Comparison of ENCODE assay signal across 1 cellular context in the genomic region with DNA sequence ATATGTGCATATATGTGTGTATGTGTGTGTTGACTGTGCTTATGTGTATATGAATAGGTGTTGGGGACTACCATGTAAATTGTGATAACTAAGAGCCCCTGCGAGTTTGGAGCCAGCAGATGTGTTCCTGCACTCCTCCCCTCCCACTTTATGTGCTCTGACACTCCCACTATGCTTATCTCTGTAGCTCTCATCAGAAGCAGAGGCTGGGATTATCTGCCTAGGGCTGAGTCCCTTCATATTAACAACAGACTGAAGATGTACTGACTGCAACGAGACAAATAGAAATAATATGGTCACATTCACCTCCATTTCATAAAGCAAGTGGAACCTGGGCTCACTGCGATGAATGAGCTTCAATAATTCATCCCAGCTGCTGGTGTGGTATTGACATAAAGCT.
A peak's percentile ranks its signal among the peaks of the same experiment; 100 is the strongest.
TF ChIP-seq lines count a peak whose summit lies in the region.

No MANE protein-coding gene starts in this region.

TF ChIP-seq in SK-N-SH, 30 proteins besides CTCF, POLR2A, EP300 and RAD21 (continued from another document):
- TF ChIP-seq, protein P1, sequence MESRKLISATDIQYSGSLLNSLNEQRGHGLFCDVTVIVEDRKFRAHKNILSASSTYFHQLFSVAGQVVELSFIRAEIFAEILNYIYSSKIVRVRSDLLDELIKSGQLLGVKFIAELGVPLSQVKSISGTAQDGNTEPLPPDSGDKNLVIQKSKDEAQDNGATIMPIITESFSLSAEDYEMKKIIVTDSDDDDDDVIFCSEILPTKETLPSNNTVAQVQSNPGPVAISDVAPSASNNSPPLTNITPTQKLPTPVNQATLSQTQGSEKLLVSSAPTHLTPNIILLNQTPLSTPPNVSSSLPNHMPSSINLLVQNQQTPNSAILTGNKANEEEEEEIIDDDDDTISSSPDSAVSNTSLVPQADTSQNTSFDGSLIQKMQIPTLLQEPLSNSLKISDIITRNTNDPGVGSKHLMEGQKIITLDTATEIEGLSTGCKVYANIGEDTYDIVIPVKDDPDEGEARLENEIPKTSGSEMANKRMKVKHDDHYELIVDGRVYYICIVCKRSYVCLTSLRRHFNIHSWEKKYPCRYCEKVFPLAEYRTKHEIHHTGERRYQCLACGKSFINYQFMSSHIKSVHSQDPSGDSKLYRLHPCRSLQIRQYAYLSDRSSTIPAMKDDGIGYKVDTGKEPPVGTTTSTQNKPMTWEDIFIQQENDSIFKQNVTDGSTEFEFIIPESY (IDR thresholded peaks at IDR 0.05; ENCODE audit: borderline replicate concordance, low read depth), result no peak
- TF ChIP-seq FOXJ3 (CRISPR knock-in tag; IDR thresholded peaks at IDR 0.05) (0 out of 2 replicates have a peak, but pooled peaks have one; percentile 39), EZH2phosphoT487 (IDR thresholded peaks at IDR 0.05; ENCODE audit: borderline replicate concordance, low read depth) (no peak), CHD2 (IDR thresholded peaks at IDR 0.05; ENCODE audit: low read length, partially characterized antibody) (peak; percentile 53), MXI1 (IDR thresholded peaks at IDR 0.05; ENCODE audit: low read depth, low read length) (0 out of 2 replicates have a peak, but pooled peaks have one; percentile 21), ELF1 (IDR thresholded peaks at IDR 0.05) (no peak), SIN3A (IDR thresholded peaks at IDR 0.05; ENCODE audit: borderline replicate concordance, low read depth, low read length) (no peak), FOXM1 (IDR thresholded peaks at IDR 0.05; ENCODE audit: low read depth) (no peak), RCOR1 (IDR thresholded peaks at IDR 0.05; ENCODE audit: low read length) (no peak), NFIC (IDR thresholded peaks at IDR 0.05; ENCODE audit: borderline replicate concordance) (no peak), GATA2 (CRISPR knock-in tag; IDR thresholded peaks at IDR 0.05) (peak; percentile 91)
- TF ChIP-seq, protein P2, sequence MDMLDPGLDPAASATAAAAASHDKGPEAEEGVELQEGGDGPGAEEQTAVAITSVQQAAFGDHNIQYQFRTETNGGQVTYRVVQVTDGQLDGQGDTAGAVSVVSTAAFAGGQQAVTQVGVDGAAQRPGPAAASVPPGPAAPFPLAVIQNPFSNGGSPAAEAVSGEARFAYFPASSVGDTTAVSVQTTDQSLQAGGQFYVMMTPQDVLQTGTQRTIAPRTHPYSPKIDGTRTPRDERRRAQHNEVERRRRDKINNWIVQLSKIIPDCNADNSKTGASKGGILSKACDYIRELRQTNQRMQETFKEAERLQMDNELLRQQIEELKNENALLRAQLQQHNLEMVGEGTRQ (IDR thresholded peaks at IDR 0.05; ENCODE audit: borderline replicate concordance, low read depth, low read length), result no peak
